ENCODE assay signal across 7 cellular contexts in the genomic region with DNA sequence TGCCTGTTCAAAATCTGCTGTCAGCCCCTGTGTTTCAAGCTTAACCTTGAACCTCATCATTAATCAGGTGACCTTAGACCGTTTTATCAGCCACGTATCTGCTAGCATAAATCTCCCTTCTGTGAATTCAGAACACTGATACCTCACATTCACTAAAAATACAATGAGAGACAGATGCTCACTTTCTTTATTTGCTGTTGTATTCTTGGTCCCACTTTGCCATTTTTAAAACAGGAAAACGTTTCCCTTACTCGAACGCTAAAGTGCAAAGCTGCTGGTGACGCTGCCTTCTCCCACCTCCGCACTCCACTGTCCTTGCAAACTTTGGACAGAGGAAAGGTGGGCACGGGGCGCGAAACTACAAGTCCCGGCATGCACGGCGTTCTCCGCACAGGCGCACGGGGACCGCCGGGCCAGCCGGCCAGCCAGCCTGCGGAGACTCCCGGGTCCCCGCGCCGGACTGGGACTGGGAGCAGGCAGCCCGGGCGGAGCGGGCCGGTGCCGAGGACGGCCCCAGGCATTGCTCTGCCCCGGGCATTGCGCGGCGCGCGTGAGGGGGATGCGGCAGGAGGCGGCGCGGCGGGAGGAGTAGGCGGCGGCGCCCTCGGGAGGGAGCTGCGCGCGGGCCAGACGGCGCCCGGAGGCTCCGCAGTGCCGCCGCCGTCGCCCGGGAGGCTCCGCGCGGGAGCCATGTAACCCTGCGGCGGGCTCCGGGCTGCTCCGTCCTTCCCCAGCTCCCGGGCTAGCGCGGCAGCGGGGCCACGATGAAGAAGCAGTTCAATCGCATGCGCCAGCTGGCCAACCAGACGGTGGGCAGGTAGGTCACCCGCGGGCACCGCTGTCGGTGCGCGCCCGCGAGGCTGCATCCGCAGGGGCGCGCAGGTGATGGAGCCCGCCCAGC. TPM values are rescaled to one million over a fixed set of nuclear protein-coding genes. Genes with fewer than 3 reads are reported as not detected.
A peak's percentile ranks its signal among the peaks of the same experiment; 100 is the strongest.
DNase-seq lines count a peak whose midpoint lies in the region; ATAC-seq and TF ChIP-seq lines count a peak whose summit lies in the region.

A gene with protein sequence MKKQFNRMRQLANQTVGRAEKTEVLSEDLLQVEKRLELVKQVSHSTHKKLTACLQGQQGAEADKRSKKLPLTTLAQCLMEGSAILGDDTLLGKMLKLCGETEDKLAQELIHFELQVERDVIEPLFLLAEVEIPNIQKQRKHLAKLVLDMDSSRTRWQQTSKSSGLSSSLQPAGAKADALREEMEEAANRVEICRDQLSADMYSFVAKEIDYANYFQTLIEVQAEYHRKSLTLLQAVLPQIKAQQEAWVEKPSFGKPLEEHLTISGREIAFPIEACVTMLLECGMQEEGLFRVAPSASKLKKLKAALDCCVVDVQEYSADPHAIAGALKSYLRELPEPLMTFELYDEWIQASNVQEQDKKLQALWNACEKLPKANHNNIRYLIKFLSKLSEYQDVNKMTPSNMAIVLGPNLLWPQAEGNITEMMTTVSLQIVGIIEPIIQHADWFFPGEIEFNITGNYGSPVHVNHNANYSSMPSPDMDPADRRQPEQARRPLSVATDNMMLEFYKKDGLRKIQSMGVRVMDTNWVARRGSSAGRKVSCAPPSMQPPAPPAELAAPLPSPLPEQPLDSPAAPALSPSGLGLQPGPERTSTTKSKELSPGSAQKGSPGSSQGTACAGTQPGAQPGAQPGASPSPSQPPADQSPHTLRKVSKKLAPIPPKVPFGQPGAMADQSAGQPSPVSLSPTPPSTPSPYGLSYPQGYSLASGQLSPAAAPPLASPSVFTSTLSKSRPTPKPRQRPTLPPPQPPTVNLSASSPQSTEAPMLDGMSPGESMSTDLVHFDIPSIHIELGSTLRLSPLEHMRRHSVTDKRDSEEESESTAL (plus strand): TSS at position 424 of the 901 bp plus-strand sequence. CDS start 341 bp downstream, at position 765.

- H3K36me3 Mint-ChIP-seq in T-cell, result no peaks in the 10 kb centered on the region

- peak; percentile 91 for ATAC-seq in GM21423 (IDR thresholded peaks at IDR 0.05; ENCODE audit: unreplicated experiment)
- ATAC-seq in T-cell (replicated peaks in 1 of 4), result peak in 1 of 4 experiments; percentile 31

- H3K4me3 ChIP-seq in HL-60 (replicated peaks; ENCODE audit: insufficient read depth, low read length), result peak within 1 kb of the TSS; percentile 57
- peak within 1 kb of the TSS; percentile 68 for H3K4me3 ChIP-seq in endocrine pancreas (ENCODE audit: control insufficient read depth, insufficient read depth, low read length)
- peak within 1 kb of the TSS; percentile 71 to 92 (median 84) for H3K4me3 ChIP-seq in stomach

- TF ChIP-seq CTCF in GM10248 (IDR thresholded peaks at IDR 0.05; ENCODE audit: control extremely low read depth, extremely low read depth, low read depth, missing control alignments) (no peak), HL-60 (IDR thresholded peaks at IDR 0.05; ENCODE audit: insufficient read depth, low read length) (no peak), stomach (IDR thresholded peaks at IDR 0.05) (no peak)

- peaks cover 22 to 48% of the 10 kb centered on the region in 2 donors for H3K27me3 Mint-ChIP-seq in T-cell

- H3K27ac Mint-ChIP-seq in T-cell, result no peak within 1 kb of the TSS

- POLR2A ChIA-PET in GM10248 (lab: Yijun Ruan, JAX), result no interaction called here
- POLR2A ChIA-PET in T-cell (lab: Charles Lee), result no interaction called here

- H3K4me3 Mint-ChIP-seq in T-cell, result peak within 1 kb of the TSS; percentile 47 to 76 (median 57)

- no peak within 1 kb of the TSS for H3K27ac ChIP-seq in HL-60 (replicated peaks)
- peak within 1 kb of the TSS; percentile 72 to 86 (median 81) for H3K27ac ChIP-seq in stomach

- H3K9me3 ChIP-seq in endocrine pancreas (ENCODE audit: control insufficient read depth, low read length) (no peaks in the 10 kb centered on the region), stomach (no peaks in the 10 kb centered on the region)

- no peak for TF ChIP-seq POLR2A in stomach (IDR thresholded peaks at IDR 0.05)

- peak; percentile 79 for DNase-seq in GM10248 (ENCODE audit: extremely low spot score)
- peak; percentile 1 to 12 for DNase-seq in HL-60 (ENCODE audit: low read depth in 1 of 2, low spot score in 1 of 2)
- DNase-seq in T-cell, result no peak
- DNase-seq in medulla oblongata (ENCODE audit: extremely low spot score), result peak; percentile 37
- DNase-seq in stomach, result peak; percentile 73

- no peaks in the 10 kb centered on the region for H3K4me1 ChIP-seq in endocrine pancreas (ENCODE audit: control insufficient read depth, insufficient read depth, low read length)
- peaks cover 0 to 22% (median 16%) of the 10 kb centered on the region in 4 donors for H3K4me1 ChIP-seq in stomach

- intact Hi-C loops in stomach (cut with DNase I; ENCODE audit: low total_unique reads), result no loop called here

- peaks cover 0 to 1% (median 0%) of the 10 kb centered on the region in 3 donors for H3K9me3 Mint-ChIP-seq in T-cell

- H3K36me3 ChIP-seq in endocrine pancreas (ENCODE audit: control insufficient read depth, insufficient read depth, low read length) (no peaks in the 10 kb centered on the region), stomach (no peaks in the 10 kb centered on the region)

- peaks cover 8 to 10% (median 10%) of the 10 kb centered on the region in 3 donors for H3K4me1 Mint-ChIP-seq in T-cell

- CTCF ChIA-PET in GM10248 (lab: Yijun Ruan, JAX) (interaction anchor here (0.8 to 1.2 kb wide), 2 partner anchors 10 to 16 kb away, joined by 3 read pairs; no protein-coding TSS in a partner anchor), T-cell (lab: Charles Lee) (no interaction called here)

- H3K27me3 ChIP-seq in HL-60 (ENCODE audit: insufficient read depth, poor library complexity, severe bottlenecking) (peaks cover 4% of the 10 kb centered on the region), endocrine pancreas (ENCODE audit: control insufficient read depth, insufficient read depth, low read length) (no peaks in the 10 kb centered on the region), stomach (peaks cover 0 to 46% (median 0%) of the 10 kb centered on the region in 3 donors)

- WGBS in stomach, 5 donors, result 1 to 4% (median 1%) methylated on average over 21 to 80 of the region's 84 CpGs

- TF ChIP-seq EP300 in stomach (IDR thresholded peaks at IDR 0.05), result no peak

- H3K9ac ChIP-seq in endocrine pancreas (ENCODE audit: control insufficient read depth, insufficient read depth, low read length), result peak within 1 kb of the TSS; percentile 98

RNA-seq across cellular contexts. Expression of the gene that starts here (rescaled TPM):
- total RNA-seq in T-cell (under 1 TPM in 3 of 5 donors, not detected in 2; 0.15 to 0.39 (median 0.38) TPM), stomach (100 to 1,000 TPM in 1 of 5 donors, 10 to 100 TPM in 1, 1 to 10 TPM in 3; 4.7 to 239 (median 9.5) TPM)
- 1 to 10 TPM; 2.8 to 6.0 (median 4.9) TPM for polyA plus RNA-seq in stomach

Comparison
In these comparisons a context has a peak if more than half of its experiments do, and no peak if none do; other contexts are left out.
1. RNA of the gene that starts here (total RNA-seq): 4.7 to 239 TPM in stomach; 0.15 to 0.39 TPM in T-cell; every median in the first group is over 4 times any median in the second.
2. DNase-seq: peak in GM10248 (single experiment), HL-60 (2 of 2), medulla oblongata (single experiment) and stomach (single experiment); none in T-cell (0 of 34).
3. Peak in every context shown above with its lines, with median percentiles within 50 percentile points of each other: H3K4me3 ChIP-seq.